Comparison of ENCODE assay signal across 1 cellular context in genomic region chr11:118907051-118907748, GRCh38.
A peak's percentile ranks its signal among the peaks of the same experiment; 100 is the strongest.
TF ChIP-seq lines count a peak whose summit lies in the region.

No MANE protein-coding gene starts in this region.

TF ChIP-seq in HepG2, 621 proteins besides CTCF, POLR2A, EP300 and RAD21 (continued from another document and continues in another):
- TF ChIP-seq ZSCAN5A (CRISPR knock-in tag; IDR thresholded peaks at IDR 0.05; ENCODE audit: borderline replicate concordance) (no peak), NFE2L2 (IDR thresholded peaks at IDR 0.05; ENCODE audit: low read length) (no peak), ATM (IDR thresholded peaks at IDR 0.05; ENCODE audit: borderline replicate concordance) (no peak), NBN (conservative IDR thresholded peaks at IDR 0.05) (no peak), ZNF430 (CRISPR knock-in tag; IDR thresholded peaks at IDR 0.05) (no peak), SP2 (CRISPR knock-in tag; IDR thresholded peaks at IDR 0.05) (peak; percentile 43; the same call in 1 of the 2 replicates), SUZ12 (IDR thresholded peaks at IDR 0.05; ENCODE audit: low read depth, low read length) (no peak), ZNF674 (CRISPR knock-in tag; IDR thresholded peaks at IDR 0.05; ENCODE audit: low read depth) (no peak), TFDP2 (CRISPR knock-in tag; IDR thresholded peaks at IDR 0.05) (no peak), PHF20 (CRISPR knock-in tag; IDR thresholded peaks at IDR 0.05) (no peak), MEIS1 (CRISPR knock-in tag; IDR thresholded peaks at IDR 0.05; ENCODE audit: borderline replicate concordance) (no peak), KDM2A (CRISPR knock-in tag; IDR thresholded peaks at IDR 0.05; ENCODE audit: borderline replicate concordance, low read depth) (peak; percentile 65; the same call in 1 of the 2 replicates), NFRKB (IDR thresholded peaks at IDR 0.05) (no peak), ZNF143 (CRISPR knock-in tag; IDR thresholded peaks at IDR 0.05) (no peak), ZNF777 (CRISPR knock-in tag; IDR thresholded peaks at IDR 0.05) (no peak), ATF7 (IDR thresholded peaks at IDR 0.05) (0 out of 2 replicates have a peak, but pooled peaks have one; percentile 23), ATF7 (CRISPR knock-in tag; IDR thresholded peaks at IDR 0.05) (no peak), ZNF75D (CRISPR knock-in tag; IDR thresholded peaks at IDR 0.05; ENCODE audit: borderline replicate concordance) (no peak), ZNF530 (CRISPR knock-in tag; IDR thresholded peaks at IDR 0.05; ENCODE audit: low read depth) (no peak), NR3C1 (CRISPR knock-in tag; IDR thresholded peaks at IDR 0.05) (no peak), DNMT1 (CRISPR knock-in tag; IDR thresholded peaks at IDR 0.05) (no peak), SNAPC2 (CRISPR knock-in tag; IDR thresholded peaks at IDR 0.05) (no peak), HNF4A (CRISPR knock-in tag; IDR thresholded peaks at IDR 0.05) (no peak), ZBTB10 (CRISPR knock-in tag; IDR thresholded peaks at IDR 0.05; ENCODE audit: borderline replicate concordance) (no peak), ZNF619 (CRISPR knock-in tag; IDR thresholded peaks at IDR 0.05) (no peak), HCFC1 (IDR thresholded peaks at IDR 0.05; ENCODE audit: low read depth, low read length) (no peak), TARDBP (CRISPR knock-in tag; IDR thresholded peaks at IDR 0.05) (no peak), REXO4 (CRISPR knock-in tag; IDR thresholded peaks at IDR 0.05; ENCODE audit: borderline replicate concordance) (no peak), ZNF101 (CRISPR knock-in tag; IDR thresholded peaks at IDR 0.05; ENCODE audit: borderline replicate concordance, low read depth) (no peak), ZBTB26 (CRISPR knock-in tag; IDR thresholded peaks at IDR 0.05; ENCODE audit: borderline replicate concordance) (peak; percentile 45; the same call in 1 of the 2 replicates), MATR3 (CRISPR knock-in tag; IDR thresholded peaks at IDR 0.05) (no peak), TRIM22 (IDR thresholded peaks at IDR 0.05) (no peak), ZNF484 (CRISPR knock-in tag; IDR thresholded peaks at IDR 0.05; ENCODE audit: borderline replicate concordance, low read depth) (no peak), ZNF33B (CRISPR knock-in tag; IDR thresholded peaks at IDR 0.05) (no peak), FOXM1 (CRISPR knock-in tag; IDR thresholded peaks at IDR 0.05) (no peak), MLX (CRISPR knock-in tag; IDR thresholded peaks at IDR 0.05) (no peak), THAP9 (CRISPR knock-in tag; IDR thresholded peaks at IDR 0.05; ENCODE audit: borderline replicate concordance) (0 out of 2 replicates have a peak, but pooled peaks have one; percentile 29), HOMEZ (CRISPR knock-in tag; IDR thresholded peaks at IDR 0.05; ENCODE audit: low read depth) (no peak), PATZ1 (CRISPR knock-in tag; IDR thresholded peaks at IDR 0.05) (peak; percentile 71), SKI (IDR thresholded peaks at IDR 0.05; ENCODE audit: partially characterized antibody) (no peak), ZNF776 (CRISPR knock-in tag; IDR thresholded peaks at IDR 0.05) (no peak), CHCHD3 (CRISPR knock-in tag; IDR thresholded peaks at IDR 0.05) (no peak), ZNF253 (CRISPR knock-in tag; IDR thresholded peaks at IDR 0.05; ENCODE audit: borderline replicate concordance) (no peak), RFX5 (IDR thresholded peaks at IDR 0.05; ENCODE audit: low read depth, low read length) (no peak), BATF2 (CRISPR knock-in tag; IDR thresholded peaks at IDR 0.05) (no peak), CERS6 (CRISPR knock-in tag; IDR thresholded peaks at IDR 0.05) (no peak), ZNF414 (CRISPR knock-in tag; IDR thresholded peaks at IDR 0.05) (0 out of 2 replicates have a peak, but pooled peaks have one; percentile 51), ZNF883 (CRISPR knock-in tag; IDR thresholded peaks at IDR 0.05; ENCODE audit: not compliant biosample characterization) (peak; percentile 48), ZSCAN21 (CRISPR knock-in tag; IDR thresholded peaks at IDR 0.05; ENCODE audit: borderline replicate concordance) (no peak), ZNF615 (CRISPR knock-in tag; IDR thresholded peaks at IDR 0.05; ENCODE audit: borderline replicate concordance) (no peak), ZNF256 (CRISPR knock-in tag; conservative IDR thresholded peaks at IDR 0.05) (no peak), ZNF564 (CRISPR knock-in tag; IDR thresholded peaks at IDR 0.05) (no peak)
